ENCODE assay signal across 13 cellular contexts in the genomic region with DNA sequence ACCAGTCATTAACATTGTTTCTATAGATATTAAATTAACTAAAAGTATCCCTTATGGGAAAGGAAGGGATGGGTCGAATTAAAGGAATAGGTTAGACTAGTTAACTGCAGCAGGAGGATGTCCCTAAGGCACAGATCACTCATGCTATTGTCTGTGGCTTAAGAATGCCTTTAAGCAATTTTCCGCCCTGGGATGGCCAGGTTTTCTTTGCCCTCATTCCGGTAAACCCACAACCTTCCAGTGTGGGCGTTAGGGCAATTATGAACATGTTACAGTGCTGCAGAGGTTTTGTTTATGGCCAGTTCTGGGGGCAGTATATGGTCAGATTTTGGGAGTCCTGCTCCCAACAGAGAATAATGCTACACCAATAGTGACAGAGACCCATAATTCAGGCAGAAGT.
DNase-seq lines count a peak whose midpoint lies in the region; ATAC-seq and TF ChIP-seq lines count a peak whose summit lies in the region.
"Had no signal": no experiment of that assay in that cellular context is flagged by ENCODE, and none has a peak within 500 bp of the region (broad histone marks: within the 10 kb centered on the region; RNA-seq: fewer than 3 reads in every experiment).

No MANE protein-coding gene starts in this region.

- no peak overlapping the region for H3K27ac ChIP-seq in SK-N-SH (ENCODE audit: low read depth in 2 of 2, low read length in 1 of 2)
- no peak overlapping the region for H3K27ac ChIP-seq in foreskin keratinocyte
- H3K27ac ChIP-seq: 22Rv1, C4-2B had no signal

- 50% methylated on average over 4 of the region's 4 CpGs for WGBS in SK-N-SH (ENCODE audit: low lambda C conversion rate)

- H3K4me3 ChIP-seq in SK-N-SH (ENCODE audit: low read depth in 2 of 2, low read length in 1 of 2): 0 out of 4 replicates have a peak overlapping the region, but pooled peaks of 1 of the 2 experiments have one; percentile 5

- POLR2A ChIA-PET in SK-N-SH (lab: Yijun Ruan, JAX): no interaction called here

- CTCF ChIA-PET in SK-N-SH (lab: Yijun Ruan, JAX): interaction anchor here (1.0 to 1.2 kb wide), 2 partner anchors 229 to 230 kb away, joined by 3 read pairs; no protein-coding TSS in a partner anchor

- no peaks in the 10 kb centered on the region for H4K20me1 ChIP-seq in SK-N-SH (ENCODE audit: insufficient read depth)

- no peaks in the 10 kb centered on the region for H3K36me3 ChIP-seq in SK-N-SH (replicated peaks in 1 of 2; ENCODE audit: control insufficient read depth in 1 of 2, insufficient read depth in 2 of 2, low read length in 1 of 2)

- H3K9ac ChIP-seq in SK-N-SH: no peak overlapping the region

- H3K27me3 ChIP-seq in SK-N-SH (ENCODE audit: insufficient read depth) (peaks cover 15% of the 10 kb centered on the region), foreskin keratinocyte (peaks cover 23% of the 10 kb centered on the region)

- peaks cover 13% of the 10 kb centered on the region for H3F3A ChIP-seq in SK-N-SH (replicated peaks; ENCODE audit: insufficient read depth)

- peaks cover 10 to 11% of the 10 kb centered on the region in 2 experiments for H3K4me1 ChIP-seq in SK-N-SH (ENCODE audit: control insufficient read depth in 1 of 2, insufficient read depth in 2 of 2, low read depth in 1 of 2, low read length in 1 of 2)
- H3K4me1 ChIP-seq in foreskin keratinocyte: peaks cover 7% of the 10 kb centered on the region

- TF ChIP-seq EP300 in SK-N-SH (IDR thresholded peaks at IDR 0.05; ENCODE audit: borderline replicate concordance in 1 of 2, low read depth in 1 of 2, low read length in 1 of 2): no peak; a peak in 1 of 4 replicates

- H3K79me2 ChIP-seq in SK-N-SH (ENCODE audit: insufficient read depth): no peaks in the 10 kb centered on the region

- H3K9me3 ChIP-seq in SK-N-SH: no peaks in the 10 kb centered on the region

- H3K4me2 ChIP-seq in SK-N-SH: peak overlapping the region; percentile 30; the same call in 1 of the 2 replicates

- ATAC-seq in SK-N-SH treated with all-trans-retinoic acid at 6 μM for 48 hours (no peak; the same call in 1 of the 3 replicates), foreskin keratinocyte (peak; percentile 57), GM18519 (IDR thresholded peaks at IDR 0.05; ENCODE audit: low FRiP score, unreplicated experiment) (no peak), GM21723 (IDR thresholded peaks at IDR 0.05; ENCODE audit: unreplicated experiment) (no peak)

- H2AFZ ChIP-seq in SK-N-SH (ENCODE audit: low read depth): 0 out of 2 replicates have a peak overlapping the region, but pooled peaks have one; percentile 22

- TF ChIP-seq CTCF in SK-N-SH (IDR thresholded peaks at IDR 0.05): no peak
- TF ChIP-seq CTCF in foreskin keratinocyte (conservative IDR thresholded peaks at IDR 0.05): no peak

- TF ChIP-seq RAD21 in SK-N-SH (IDR thresholded peaks at IDR 0.05; ENCODE audit: low read length): no peak

- no peaks in the 10 kb centered on the region for H3K9me2 ChIP-seq in SK-N-SH

- DNase-seq in SK-N-SH (no peak), SW480 (ENCODE audit: low spot score) (peak; percentile 20), foreskin keratinocyte (peak; percentile 40 to 63), NCI-H226 (no peak), hypothalamus (lab: John Stamatoyannopoulos, UW) (no peak)
- DNase-seq: Kasumi-1, NCI-H1436 treated with DMSO at 0.1 percent for 48 hours, T-helper 2 cell had no signal

TF ChIP-seq in SK-N-SH, 30 proteins besides CTCF, POLR2A, EP300 and RAD21:
- no peak for TF ChIP-seq ELF1 (IDR thresholded peaks at IDR 0.05)
- TF ChIP-seq GABPA (IDR thresholded peaks at IDR 0.05; ENCODE audit: low read depth): no peak
- no peak for TF ChIP-seq FOXM1 (IDR thresholded peaks at IDR 0.05; ENCODE audit: low read depth)
- TF ChIP-seq EZH2phosphoT487 (IDR thresholded peaks at IDR 0.05; ENCODE audit: borderline replicate concordance, low read depth): no peak
- no peak for TF ChIP-seq REST (IDR thresholded peaks at IDR 0.05; ENCODE audit: low read depth, low read length)
- TF ChIP-seq FOXJ3 (CRISPR knock-in tag; IDR thresholded peaks at IDR 0.05): no peak
- TF ChIP-seq USF1 (IDR thresholded peaks at IDR 0.05; ENCODE audit: borderline replicate concordance, low read depth): no peak
- no peak for TF ChIP-seq MEF2A (IDR thresholded peaks at IDR 0.05; ENCODE audit: borderline replicate concordance, low read depth)
- no peak for TF ChIP-seq FOSL2 (IDR thresholded peaks at IDR 0.05; ENCODE audit: borderline replicate concordance, low read depth)
- no peak for TF ChIP-seq TEAD4 (IDR thresholded peaks at IDR 0.05; ENCODE audit: borderline replicate concordance, insufficient read depth)

TF ChIP-seq in SK-N-SH treated with all-trans-retinoic acid at 6 μM for 48 hours, 23 proteins besides CTCF, POLR2A, EP300 and RAD21:
- no peak for TF ChIP-seq PPARA (CRISPR knock-in tag; IDR thresholded peaks at IDR 0.05; ENCODE audit: borderline replicate concordance)
- no peak for TF ChIP-seq SNAI2 (CRISPR knock-in tag; IDR thresholded peaks at IDR 0.05)
- no peak for TF ChIP-seq TCF4 (CRISPR knock-in tag; IDR thresholded peaks at IDR 0.05; ENCODE audit: borderline replicate concordance)
- TF ChIP-seq RARB (CRISPR knock-in tag; IDR thresholded peaks at IDR 0.05): no peak
- no peak for TF ChIP-seq ZFP3 (CRISPR knock-in tag; IDR thresholded peaks at IDR 0.05)

Comparison
In these comparisons a context has a peak if more than half of its experiments do, and no peak if none do; other contexts are left out.
1. DNase-seq: peak in SW480 (single experiment) and foreskin keratinocyte (2 of 2); none in SK-N-SH (single experiment), NCI-H226 (single experiment) and hypothalamus (0 of 51).